22 cellular contexts compared by ENCODE assay signal in genomic region chr2:61091485-61091884, GRCh38.
"Had no signal": no experiment of that assay in that cellular context is flagged by ENCODE, and none has a peak within 500 bp of the region (broad histone marks: within the 10 kb centered on the region; RNA-seq: fewer than 3 reads in every experiment).

No MANE protein-coding gene starts in this region.

- H3K4me1 ChIP-seq: Peyer's patch, SJCRH30 had no signal

- ATAC-seq: Right ventricle myocardium inferior, SK-N-SH treated with all-trans-retinoic acid at 6 μM for 48 hours had no signal

- H3K4me3 ChIP-seq: MG63, PC-9, Peyer's patch, SJCRH30 had no signal

- H3K27ac ChIP-seq: PC-9, Peyer's patch, SJCRH30 had no signal

- H3K27me3 ChIP-seq: MG63, Peyer's patch, SJCRH30 had no signal

- H3K4me2 ChIP-seq: PC-9 had no signal

- DNase-seq: KBM-7; MG63; NCI-H1092; NCI-H1436; NCI-H187; NCI-H2029; NCI-H2081 treated with DMSO at 0.1 percent for 48 hours; NCI-H2171; NCI-H226; NCI-H446; NCI-H510A; NCI-H524 treated with DMSO at 0.1 percent for 48 hours; NCI-H69; NCI-H774; NK-92 treated with Interleukin-12 subunit alpha and Interleukin-12 subunit beta, amount 100 ng/mL, for 24 hours; OCI-M1; PC-9; Peyer's patch; SHP77 treated with DMSO at 0.1 percent for 48 hours; SJCRH30 had no signal

- H2AFZ ChIP-seq: PC-9 had no signal

- H3K9me3 ChIP-seq: MG63, Peyer's patch, SJCRH30 had no signal
